In the genomic region with DNA sequence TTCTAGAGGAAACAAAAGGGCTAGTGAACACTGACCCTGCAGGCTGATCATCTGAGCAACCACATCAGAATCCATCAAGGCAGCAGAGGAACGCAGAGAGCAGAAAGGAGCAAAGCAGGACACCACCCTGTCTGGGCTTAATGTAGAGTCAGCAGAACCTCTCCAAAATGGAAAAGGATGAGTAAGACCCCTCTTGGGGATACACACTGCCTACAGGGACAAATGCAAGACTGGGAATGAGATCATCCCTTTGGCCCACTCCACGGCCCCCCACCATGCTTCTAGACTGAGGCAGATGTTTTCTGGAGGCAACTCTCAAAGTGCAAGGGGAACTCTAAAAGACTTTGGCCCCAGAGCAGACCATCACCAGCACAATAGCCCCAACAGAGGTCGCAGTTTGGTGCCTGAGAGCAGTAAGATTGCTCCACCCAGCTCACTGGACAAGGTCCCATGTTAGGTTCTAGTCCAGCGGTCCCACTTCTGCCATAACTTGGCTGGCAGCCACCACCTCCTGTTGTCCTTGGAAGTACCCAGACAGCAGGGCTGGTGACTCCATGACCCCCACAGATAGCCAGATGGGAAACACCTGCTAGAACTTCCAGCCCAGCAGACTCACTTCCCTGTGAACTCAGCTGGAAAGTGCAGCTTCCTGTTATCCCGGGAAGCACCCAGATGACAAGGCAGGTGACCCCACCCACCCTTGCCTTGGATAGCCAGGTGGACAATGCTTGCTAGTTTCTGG, we compare ENCODE assay signal across 14 cellular contexts.
DNase-seq lines count a peak whose midpoint lies in the region; ATAC-seq and TF ChIP-seq lines count a peak whose summit lies in the region.
"Had no signal": no experiment of that assay in that cellular context is flagged by ENCODE, and none has a peak within 500 bp of the region (broad histone marks: within the 10 kb centered on the region; RNA-seq: fewer than 3 reads in every experiment).

No MANE protein-coding gene starts in this region.

- peak; percentile 1 for DNase-seq in NCI-H1092 (lab: John Stamatoyannopoulos, UW)
- no peak for DNase-seq in NCI-H1092 treated with DMSO at 0.1 percent for 48 hours (lab: John Stamatoyannopoulos, UW)
- peak; percentile 79 for DNase-seq in NCI-H510A (lab: John Stamatoyannopoulos, UW)
- peak; percentile 26 for DNase-seq in fibroblast of mammary gland (ENCODE audit: low read depth)
- DNase-seq in sigmoid colon: peak; percentile 71
- no peak for DNase-seq in T-helper 9 cell
- DNase-seq in NCI-H1694 (lab: John Stamatoyannopoulos, UW): no peak
- DNase-seq: activated B cell treated with CpG ODN at 0.5 μM for 24 hours; activated T-cell treated with anti-CD3 and anti-CD28 coated beads, Interleukin-2, amount 50 U/mL, for 48 hours; DMS79; Karpas-422 had no signal

- no peak for ATAC-seq in HG02798 (IDR thresholded peaks at IDR 0.05; ENCODE audit: poor library complexity, unreplicated experiment)

- no peaks in the 10 kb centered on the region for H3K27me3 ChIP-seq in sigmoid colon
- H3K27me3 ChIP-seq: SJSA1 had no signal

- TF ChIP-seq EP300 in sigmoid colon (IDR thresholded peaks at IDR 0.05): no peak

- no peaks in the 10 kb centered on the region for H3K9me3 ChIP-seq in sigmoid colon
- H3K9me3 ChIP-seq: SJSA1 had no signal

- WGBS in sigmoid colon, 2 donors: 75 to 82% methylated on average over 5 of the region's 5 CpGs

- H3K4me3 ChIP-seq in fibroblast of mammary gland (ENCODE audit: control insufficient read depth, low read depth, low read length): no peak overlapping the region
- H3K4me3 ChIP-seq in sigmoid colon: no peak overlapping the region
- H3K4me3 ChIP-seq: SJSA1 had no signal

- no peak overlapping the region for H3K27ac ChIP-seq in sigmoid colon
- H3K27ac ChIP-seq: 22Rv1, SJSA1 had no signal

- no peak for TF ChIP-seq POLR2A in sigmoid colon (IDR thresholded peaks at IDR 0.05)

- intact Hi-C loops in sigmoid colon (cut with DNase I): no loop called here

- H3K4me1 ChIP-seq in sigmoid colon: no peaks in the 10 kb centered on the region
- H3K4me1 ChIP-seq: SJSA1 had no signal

- TF ChIP-seq CTCF in fibroblast of mammary gland (conservative IDR thresholded peaks at IDR 0.05; ENCODE audit: control insufficient read depth, insufficient read depth, low read depth, low read length): no peak
- no peak for TF ChIP-seq CTCF in sigmoid colon (IDR thresholded peaks at IDR 0.05)

- no peaks in the 10 kb centered on the region for H3K36me3 ChIP-seq in sigmoid colon
- H3K36me3 ChIP-seq: SJSA1 had no signal

Comparison
In these comparisons a context has a peak if more than half of its experiments do, and no peak if none do; other contexts are left out.
1. DNase-seq: peak in NCI-H1092 (single experiment), NCI-H510A (single experiment), fibroblast of mammary gland (single experiment) and sigmoid colon (single experiment); none in NCI-H1092 treated with DMSO at 0.1 percent for 48 hours (single experiment), T-helper 9 cell (single experiment) and NCI-H1694 (single experiment).